ENCODE assay signal across 9 cellular contexts in genomic region chr12:111570090-111570961, GRCh38. TPM values are rescaled to one million over a fixed set of nuclear protein-coding genes. Genes with fewer than 3 reads are reported as not detected.
DNase-seq lines count a peak whose midpoint lies in the region; ATAC-seq and TF ChIP-seq lines count a peak whose summit lies in the region.
"Had no signal": no experiment of that assay in that cellular context is flagged by ENCODE, and none has a peak within 500 bp of the region (broad histone marks: within the 10 kb centered on the region; RNA-seq: fewer than 3 reads in every experiment).

No MANE protein-coding gene starts in this region.

- no peaks in the 10 kb centered on the region for H3K9me3 Mint-ChIP-seq in stimulated activated memory B cell treated with anti-CD40 and anti-IgM and Interleukin-4, amounts not matched to agents 10 μg/mL and 1 μg/mL and 100 μg/mL, for 72 hours
- no peaks in the 10 kb centered on the region for H3K9me3 Mint-ChIP-seq in naive thymus-derived CD4-positive, alpha-beta T cell

- no peak overlapping the region for H3K27ac ChIP-seq in WERI-Rb-1
- H3K27ac ChIP-seq in naive thymus-derived CD4-positive, alpha-beta T cell (ENCODE audit: low read depth, low read length), result no peak overlapping the region

- peaks cover 21% of the 10 kb centered on the region for H3K36me3 Mint-ChIP-seq in stimulated activated memory B cell treated with anti-CD40 and anti-IgM and Interleukin-4, amounts not matched to agents 10 μg/mL and 1 μg/mL and 100 μg/mL, for 72 hours
- peaks cover 0 to 19% (median 0%) of the 10 kb centered on the region in 5 donors for H3K36me3 Mint-ChIP-seq in naive thymus-derived CD4-positive, alpha-beta T cell

- H3K4me1 Mint-ChIP-seq in stimulated activated memory B cell treated with anti-CD40 and anti-IgM and Interleukin-4, amounts not matched to agents 10 μg/mL and 1 μg/mL and 100 μg/mL, for 72 hours, result peaks cover 25% of the 10 kb centered on the region
- peaks cover 14 to 43% (median 20%) of the 10 kb centered on the region in 7 donors for H3K4me1 Mint-ChIP-seq in naive thymus-derived CD4-positive, alpha-beta T cell

- no peaks in the 10 kb centered on the region for H3K27me3 Mint-ChIP-seq in stimulated activated memory B cell treated with anti-CD40 and anti-IgM and Interleukin-4, amounts not matched to agents 10 μg/mL and 1 μg/mL and 100 μg/mL, for 72 hours
- no peaks in the 10 kb centered on the region for H3K27me3 Mint-ChIP-seq in naive thymus-derived CD4-positive, alpha-beta T cell

- H3K4me3 ChIP-seq in WERI-Rb-1 (ENCODE audit: low read depth, low read length), result no peak overlapping the region
- H3K4me3 ChIP-seq in naive thymus-derived CD4-positive, alpha-beta T cell (ENCODE audit: low read length), result no peak overlapping the region

- TF ChIP-seq CTCF in WERI-Rb-1 (IDR thresholded peaks at IDR 0.05; ENCODE audit: low read depth, low read length), result no peak

- H3K27me3 ChIP-seq in WERI-Rb-1 (ENCODE audit: insufficient read depth, low read depth, severe bottlenecking), result no peaks in the 10 kb centered on the region
- H3K27me3 ChIP-seq in naive thymus-derived CD4-positive, alpha-beta T cell (ENCODE audit: control insufficient read depth in 2 of 2, insufficient read depth in 2 of 2, low read length in 2 of 2), result no peaks in the 10 kb centered on the region

- DNase-seq in DMS53 (lab: John Stamatoyannopoulos, UW), result peak; percentile 17
- no peak for DNase-seq in DMS53 treated with DMSO at 0.1 percent for 48 hours (lab: John Stamatoyannopoulos, UW; ENCODE audit: unreplicated experiment)
- DNase-seq in SW480 (ENCODE audit: low spot score), result peak; percentile 61
- DNase-seq in foreskin melanocyte, result peak; percentile 43
- DNase-seq in WERI-Rb-1, result no peak
- no peak for DNase-seq in naive thymus-derived CD4-positive, alpha-beta T cell
- no peak for DNase-seq in cortex of kidney (lab: John Stamatoyannopoulos, UW)
- DNase-seq: RPMI8226 had no signal

- CTCF ChIA-PET in naive thymus-derived CD4-positive, alpha-beta T cell (lab: Charles Lee), result interaction anchor here (1.1 kb wide), 1 partner anchor 174 kb away, joined by 3 read pairs; no protein-coding TSS in a partner anchor

- no peaks in the 10 kb centered on the region for H3K4me1 ChIP-seq in naive thymus-derived CD4-positive, alpha-beta T cell (ENCODE audit: control insufficient read depth in 2 of 2, insufficient read depth in 2 of 2, low read length in 2 of 2)

- peak overlapping the region; percentile 20 for H3K27ac Mint-ChIP-seq in stimulated activated memory B cell treated with anti-CD40 and anti-IgM and Interleukin-4, amounts not matched to agents 10 μg/mL and 1 μg/mL and 100 μg/mL, for 72 hours
- H3K27ac Mint-ChIP-seq in naive thymus-derived CD4-positive, alpha-beta T cell, result peak overlapping the region in 2 of 9 donors; percentile 3 to 12

- no peak overlapping the region for H3K4me3 Mint-ChIP-seq in stimulated activated memory B cell treated with anti-CD40 and anti-IgM and Interleukin-4, amounts not matched to agents 10 μg/mL and 1 μg/mL and 100 μg/mL, for 72 hours
- H3K4me3 Mint-ChIP-seq in naive thymus-derived CD4-positive, alpha-beta T cell, result no peak overlapping the region

- ATAC-seq in stimulated activated memory B cell treated with anti-CD40 and anti-IgM and Interleukin-4, amounts not matched to agents 10 μg/mL and 1 μg/mL and 100 μg/mL, for 72 hours, result no peak
- ATAC-seq in naive thymus-derived CD4-positive, alpha-beta T cell, result no peak

- H3K36me3 ChIP-seq in WERI-Rb-1, result peaks cover 3% of the 10 kb centered on the region
- H3K36me3 ChIP-seq in naive thymus-derived CD4-positive, alpha-beta T cell (ENCODE audit: control insufficient read depth in 2 of 3, insufficient read depth in 3 of 3, low read length in 3 of 3), result no peaks in the 10 kb centered on the region

- POLR2A ChIA-PET in naive thymus-derived CD4-positive, alpha-beta T cell (lab: Charles Lee), result no interaction called here

- intact Hi-C loops in naive thymus-derived CD4-positive, alpha-beta T cell (cut with micrococcal nuclease), result no loop called here

- no peaks in the 10 kb centered on the region for H3K9me3 ChIP-seq in WERI-Rb-1 (ENCODE audit: severe bottlenecking)
- no peaks in the 10 kb centered on the region for H3K9me3 ChIP-seq in naive thymus-derived CD4-positive, alpha-beta T cell (ENCODE audit: control insufficient read depth in 2 of 3, low read length in 3 of 3)

RNA-seq across cellular contexts. Expression of gene ATXN2, which starts 28.8 kb away (rescaled TPM):
- total RNA-seq in naive thymus-derived CD4-positive, alpha-beta T cell, result 10 to 100 TPM; 39.7 to 71.9 (median 52.8) TPM
- polyA plus RNA-seq in naive thymus-derived CD4-positive, alpha-beta T cell, result 10 to 100 TPM; 23.9 to 32.2 TPM

Comparison
In these comparisons a context has a peak if more than half of its experiments do, and no peak if none do; other contexts are left out.
1. DNase-seq: peak in DMS53 (single experiment), SW480 (single experiment) and foreskin melanocyte (single experiment); none in DMS53 treated with DMSO at 0.1 percent for 48 hours (single experiment), WERI-Rb-1 (single experiment), naive thymus-derived CD4-positive, alpha-beta T cell (0 of 9) and cortex of kidney (single experiment).